Comparison of ENCODE assay signal across 24 cellular contexts in the genomic region with DNA sequence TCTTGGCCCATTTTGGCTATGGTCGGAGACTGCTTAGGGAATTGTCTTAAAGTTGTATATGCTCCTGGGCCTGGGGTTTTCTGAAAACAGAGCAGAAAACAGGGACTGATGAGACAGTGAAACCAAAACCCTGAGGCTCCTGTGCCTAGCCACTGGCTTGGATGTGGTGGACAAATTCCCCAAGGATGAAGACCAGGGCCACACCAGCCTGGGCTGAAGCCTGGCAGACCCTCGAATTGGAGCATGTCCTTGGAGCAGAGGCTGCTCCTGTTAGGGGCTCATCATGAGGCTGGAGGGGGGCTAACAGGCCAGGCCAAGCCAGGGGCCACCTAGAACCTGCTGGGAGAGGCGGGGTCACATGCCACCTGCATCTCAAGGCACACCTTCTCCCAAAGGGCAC.
DNase-seq lines count a peak whose midpoint lies in the region; ATAC-seq and TF ChIP-seq lines count a peak whose summit lies in the region.
"Had no signal": no experiment of that assay in that cellular context is flagged by ENCODE, and none has a peak within 500 bp of the region (broad histone marks: within the 10 kb centered on the region; RNA-seq: fewer than 3 reads in every experiment).

No MANE protein-coding gene starts in this region.

- TF ChIP-seq EP300 in gastroesophageal sphincter (IDR thresholded peaks at IDR 0.05), result no peak
- TF ChIP-seq EP300 in transverse colon (IDR thresholded peaks at IDR 0.05; ENCODE audit: low read depth), result no peak

- no peak for DNase-seq in heart right ventricle
- no peak for DNase-seq in left cardiac atrium
- DNase-seq in sciatic nerve (ENCODE audit: low spot score), result peak; percentile 46
- DNase-seq in transverse colon, result no peak
- DNase-seq in activated CD4-positive, alpha-beta T cell treated with anti-CD3 and anti-CD28 coated beads, Interleukin-2, amount 10 ng/mL, durations not matched to agents 24 days and 14 days, result no peak
- DNase-seq in AG20443 (ENCODE audit: low spot score), result no peak
- no peak for DNase-seq in cortex of kidney (lab: John Stamatoyannopoulos, UW)
- DNase-seq: central memory CD4-positive, alpha-beta T cell; effector CD4-positive, alpha-beta T cell; foreskin melanocyte; Karpas-422; NCI-H1930; NCI-H345; SIG-M5; stimulated activated CD4-positive, alpha-beta T cell treated with anti-CD3 and anti-CD28 coated beads, Interleukin-2, amount 100 ng/mL, for 48 hours; stimulated activated naive CD4-positive, alpha-beta T cell treated with Interleukin-2 at 50 U/mL for 16 hours; T-helper 1 cell had no signal

- ATAC-seq in heart right ventricle, result no peak
- no peak for ATAC-seq in left cardiac atrium
- no peak for ATAC-seq in gastroesophageal sphincter
- ATAC-seq in sciatic nerve, result no peak
- ATAC-seq: natural killer cell treated with Interleukin-12 subunit alpha and Interleukin-12 subunit beta and Interleukin-15 and Interleukin-18, amount 100 ng/mL, for 72 hours had no signal

- H3K27ac ChIP-seq in heart right ventricle (peak overlapping the region in 9 of 10 donors; percentile 22 to 85 (median 44)), gastroesophageal sphincter (peak overlapping the region in 3 of 4 donors; percentile 26 to 66 (median 57)), transverse colon (peak overlapping the region in 3 of 4 donors; percentile 9 to 52 (median 19))

- WGBS in heart right ventricle, 2 donors, result 81 to 84% methylated on average over 3 of the region's 3 CpGs
- 33 to 78% methylated on average over 1 to 2 of the region's 3 CpGs for WGBS in gastroesophageal sphincter (ENCODE audit: low coverage in 1 of 2), 2 donors
- 60 to 76% methylated on average over 1 to 3 of the region's 3 CpGs for WGBS in transverse colon (ENCODE audit: low coverage in 1 of 2), 2 donors

- no peak for TF ChIP-seq CTCF in heart right ventricle (IDR thresholded peaks at IDR 0.05)
- TF ChIP-seq CTCF in gastroesophageal sphincter (IDR thresholded peaks at IDR 0.05), result no peak
- TF ChIP-seq CTCF in transverse colon (IDR thresholded peaks at IDR 0.05), result no peak

- H3K9me3 ChIP-seq in heart right ventricle, result no peaks in the 10 kb centered on the region
- H3K9me3 ChIP-seq in gastroesophageal sphincter, result no peaks in the 10 kb centered on the region
- H3K9me3 ChIP-seq in transverse colon, result no peaks in the 10 kb centered on the region
- H3K9me3 ChIP-seq: ascending aorta, BLaER1 had no signal

- in situ Hi-C loops in transverse colon (cut with MboI; ENCODE audit: low pct_ligation_motif_present in 1 of 4, low pct_unique_long_range_greater_than_20kb in 1 of 4, low sequenced_read_pairs in 3 of 4), result no loop called here

- no peak for TF ChIP-seq POLR2A in gastroesophageal sphincter (IDR thresholded peaks at IDR 0.05)
- TF ChIP-seq POLR2A in transverse colon (IDR thresholded peaks at IDR 0.05), result no peak

- no peaks in the 10 kb centered on the region for H3K36me3 Mint-ChIP-seq in activated CD4-positive, alpha-beta T cell treated with anti-CD3 and anti-CD28 coated beads, Interleukin-2, amount 10 ng/mL, durations not matched to agents 24 days and 14 days (ENCODE audit: low read depth)
- H3K36me3 Mint-ChIP-seq: mesothelial cell of epicardium; natural killer cell treated with Interleukin-12 subunit alpha and Interleukin-12 subunit beta and Interleukin-15 and Interleukin-18, amount 100 ng/mL, for 72 hours had no signal

- H3K27me3 ChIP-seq in heart right ventricle (no peaks in the 10 kb centered on the region), gastroesophageal sphincter (no peaks in the 10 kb centered on the region), transverse colon (no peaks in the 10 kb centered on the region)
- H3K27me3 ChIP-seq: ascending aorta, BLaER1 had no signal

- H3K36me3 ChIP-seq in heart right ventricle (no peaks in the 10 kb centered on the region), gastroesophageal sphincter (no peaks in the 10 kb centered on the region), transverse colon (no peaks in the 10 kb centered on the region)
- H3K36me3 ChIP-seq: ascending aorta, BLaER1 had no signal

- H3K27me3 Mint-ChIP-seq in activated CD4-positive, alpha-beta T cell treated with anti-CD3 and anti-CD28 coated beads, Interleukin-2, amount 10 ng/mL, durations not matched to agents 24 days and 14 days, result peaks cover 6% of the 10 kb centered on the region

- H3K4me3 ChIP-seq in heart right ventricle (no peak overlapping the region), gastroesophageal sphincter (no peak overlapping the region), transverse colon (no peak overlapping the region)
- H3K4me3 ChIP-seq: ascending aorta, BLaER1, skin epidermis had no signal

- H3K27ac Mint-ChIP-seq in activated CD4-positive, alpha-beta T cell treated with anti-CD3 and anti-CD28 coated beads, Interleukin-2, amount 10 ng/mL, durations not matched to agents 24 days and 14 days, result no peak overlapping the region
- H3K27ac Mint-ChIP-seq: natural killer cell treated with Interleukin-12 subunit alpha and Interleukin-12 subunit beta and Interleukin-15 and Interleukin-18, amount 100 ng/mL, for 72 hours had no signal

- H3K9me3 Mint-ChIP-seq in activated CD4-positive, alpha-beta T cell treated with anti-CD3 and anti-CD28 coated beads, Interleukin-2, amount 10 ng/mL, durations not matched to agents 24 days and 14 days, result no peaks in the 10 kb centered on the region
- H3K9me3 Mint-ChIP-seq: activated naive CD4-positive, alpha-beta T cell treated with anti-CD3 and anti-CD28 coated beads, Interleukin-2, amount 50 U/mL, for 72 hours; mesothelial cell of epicardium; natural killer cell treated with Interleukin-12 subunit alpha and Interleukin-12 subunit beta and Interleukin-15 and Interleukin-18, amount 100 ng/mL, for 72 hours had no signal

- H3K4me3 Mint-ChIP-seq in activated CD4-positive, alpha-beta T cell treated with anti-CD3 and anti-CD28 coated beads, Interleukin-2, amount 10 ng/mL, durations not matched to agents 24 days and 14 days, result no peak overlapping the region
- H3K4me3 Mint-ChIP-seq: mesothelial cell of epicardium; natural killer cell treated with Interleukin-12 subunit alpha and Interleukin-12 subunit beta and Interleukin-15 and Interleukin-18, amount 100 ng/mL, for 72 hours had no signal

- H3K4me1 Mint-ChIP-seq in activated CD4-positive, alpha-beta T cell treated with anti-CD3 and anti-CD28 coated beads, Interleukin-2, amount 10 ng/mL, durations not matched to agents 24 days and 14 days, result peaks cover 3% of the 10 kb centered on the region

- H3K4me1 ChIP-seq in heart right ventricle, result peaks cover 24 to 89% (median 74%) of the 10 kb centered on the region in 9 donors
- peaks cover 0 to 61% (median 35%) of the 10 kb centered on the region in 3 donors for H3K4me1 ChIP-seq in gastroesophageal sphincter
- peaks cover 15 to 38% (median 20%) of the 10 kb centered on the region in 4 donors for H3K4me1 ChIP-seq in transverse colon

- intact Hi-C loops in heart right ventricle (cut with DNase I) (loop anchor here in 3 of 10 donors (5.0 to 10.0 kb wide), 2 partner anchors 85 to 188 kb away; no protein-coding TSS in a partner anchor), left cardiac atrium (cut with DNase I) (no loop called here), sciatic nerve (cut with DNase I) (no loop called here), transverse colon (cut with DNase I; ENCODE audit: low total_unique reads) (no loop called here)
- intact Hi-C loops in activated CD4-positive, alpha-beta T cell treated with anti-CD3 and anti-CD28 coated beads, Interleukin-2, amount 10 ng/mL, durations not matched to agents 24 days and 14 days (cut with micrococcal nuclease), result no loop called here
